In the genomic region with DNA sequence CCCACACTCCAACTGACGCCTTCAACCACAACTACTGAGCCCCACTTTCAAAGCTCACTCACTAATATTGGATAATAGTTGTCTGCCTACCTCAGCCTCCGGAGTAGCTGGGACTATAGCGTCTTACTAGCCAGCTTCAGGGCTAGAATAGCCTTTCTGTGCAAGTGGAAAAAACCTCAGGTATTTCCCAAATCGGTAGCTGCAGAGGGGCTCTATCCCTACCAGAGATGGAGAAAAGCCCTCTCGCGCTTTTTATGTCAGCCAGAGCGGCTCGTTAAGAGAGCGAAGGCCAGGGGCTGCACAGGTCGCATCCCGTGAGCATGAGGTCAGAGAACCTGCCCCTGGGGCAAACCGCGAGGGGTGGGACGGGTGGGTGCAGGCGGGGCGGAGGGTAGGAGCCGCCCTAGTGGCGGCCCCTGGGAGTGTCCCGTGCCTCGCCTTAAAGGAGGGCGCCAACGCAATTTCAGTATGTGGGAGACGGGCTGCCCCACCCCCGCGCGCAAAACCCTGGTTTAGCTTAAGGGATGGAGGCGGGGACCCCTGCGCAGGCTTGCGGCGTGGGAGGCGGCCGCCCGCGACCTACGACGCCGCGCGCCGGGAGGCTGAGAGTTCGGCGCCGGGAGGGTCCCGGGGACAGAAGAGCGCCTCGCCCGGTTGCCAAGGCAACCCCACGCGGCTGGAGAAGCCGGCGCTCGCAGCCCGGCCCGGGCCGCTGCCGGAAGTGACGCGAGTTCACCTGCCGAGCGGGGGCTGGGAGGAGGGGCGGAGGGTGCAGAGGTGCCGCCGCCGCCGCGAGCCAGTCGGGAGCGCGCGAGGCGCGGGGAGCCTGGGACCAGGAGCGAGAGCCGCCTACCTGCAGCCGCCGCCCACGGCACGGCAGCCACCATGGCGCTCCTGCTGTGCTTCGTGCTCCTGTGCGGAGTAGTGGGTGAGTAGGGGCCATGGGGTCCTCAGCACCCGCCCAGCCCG, we compare ENCODE assay signal across 8 cellular contexts. TPM values are rescaled to one million over a fixed set of nuclear protein-coding genes. Genes with fewer than 3 reads are reported as not detected.
DNase-seq lines count a peak whose midpoint lies in the region; ATAC-seq, FAIRE-seq and TF ChIP-seq lines count a peak whose summit lies in the region.

A gene (plus strand): TSS at position 799 of the 969 bp plus-strand sequence. CDS start 87 bp downstream, at position 886.

- no peaks in the 10 kb centered on the region for H3K9me3 ChIP-seq in MG63

- no peaks in the 10 kb centered on the region for H3K36me3 ChIP-seq in MG63

- no peak for TF ChIP-seq POLR2A in H54 (IDR thresholded peaks at IDR 0.05; ENCODE audit: low read depth, low read length)

- no peak for FAIRE-seq in H54 (lab: Jason Lieb, UNC)

- H3K27me3 ChIP-seq in MG63 = no peaks in the 10 kb centered on the region

- peak within 1 kb of the TSS; percentile 78 for H3K27ac ChIP-seq in angular gyrus (ENCODE audit: low read depth, low read length)

- peak within 1 kb of the TSS; percentile 59 for H3K4me3 ChIP-seq in MG63

- ATAC-seq in sciatic nerve = peak; percentile 82

- peak; percentile 88 for DNase-seq in DMS79 (lab: John Stamatoyannopoulos, UW)
- DNase-seq in H54 (ENCODE audit: insufficient read length, low spot score) = peak; percentile 91
- peak; percentile 48 for DNase-seq in MG63
- DNase-seq in SW480 (ENCODE audit: low spot score) = peak; percentile 91
- peak; percentile 70 to 73 for DNase-seq in hippocampal formation (lab: John Stamatoyannopoulos, UW)
- peak; percentile 66 for DNase-seq in sciatic nerve (ENCODE audit: low spot score)
- no peak for DNase-seq in posterior vena cava (ENCODE audit: low spot score)

- intact Hi-C loops in sciatic nerve (cut with DNase I) (no loop called here), posterior vena cava (cut with DNase I) (no loop called here)

RNA-seq across cellular contexts. Expression of the gene that starts here (rescaled TPM):
- total RNA-seq in MG63 (2014; rRNA removed; shearing (Covaris generic); ENCODE audit: low replicate concordance) = 0.12 and 2.7 TPM in 2 replicates
- total RNA-seq in sciatic nerve (3.0 TPM), posterior vena cava (under 1 TPM; 0.09 to 0.24 TPM)
